In genomic region chr15:90211440-90212168, GRCh38 we compare ENCODE assay signal across 9 cellular contexts. TPM values are rescaled to one million over a fixed set of nuclear protein-coding genes. Genes with fewer than 3 reads are reported as not detected.
DNase-seq lines count a peak whose midpoint lies in the region; ATAC-seq and TF ChIP-seq lines count a peak whose summit lies in the region.
"Had no signal": no experiment of that assay in that cellular context is flagged by ENCODE, and none has a peak within 500 bp of the region (broad histone marks: within the 10 kb centered on the region; RNA-seq: fewer than 3 reads in every experiment).

No MANE protein-coding gene starts in this region.

- TF ChIP-seq CTCF in lower lobe of right lung (IDR thresholded peaks at IDR 0.05) (no peak), upper lobe of right lung (IDR thresholded peaks at IDR 0.05) (no peak), mesothelial cell of epicardium (IDR thresholded peaks at IDR 0.05; ENCODE audit: unreplicated experiment) (no peak)

- no peak overlapping the region for H3K4me3 Mint-ChIP-seq in mesothelial cell of epicardium

- DNase-seq in M059J (ENCODE audit: low read depth) (peak; percentile 68), dedifferentiated amniotic fluid mesenchymal stem cell (ENCODE audit: extremely low spot score) (peak; percentile 29), lower lobe of right lung (no peak), upper lobe of right lung (no peak), NCI-H2227 treated with DMSO at 0.1 percent for 48 hours (lab: John Stamatoyannopoulos, UW) (no peak), MV-4-11 (lab: John Stamatoyannopoulos, UW) (no peak), mesothelial cell of epicardium (ENCODE audit: low spot score in 2 of 2, unreplicated experiment in 2 of 2) (no peak)

- peak; percentile 44 to 51 for ATAC-seq in lower lobe of right lung
- peak; percentile 53 for ATAC-seq in upper lobe of right lung
- ATAC-seq in GM18502 (IDR thresholded peaks at IDR 0.05; ENCODE audit: poor library complexity, unreplicated experiment): no peak

- H3K4me3 ChIP-seq in lower lobe of right lung (no peak overlapping the region), upper lobe of right lung (no peak overlapping the region)

- no peak overlapping the region for H3K27ac Mint-ChIP-seq in mesothelial cell of epicardium

- no peaks in the 10 kb centered on the region for H3K27me3 Mint-ChIP-seq in mesothelial cell of epicardium (ENCODE audit: low read depth)

- H3K4me1 ChIP-seq in lower lobe of right lung (peaks cover 48% of the 10 kb centered on the region), upper lobe of right lung (peaks cover 21% of the 10 kb centered on the region)

- H3K27me3 ChIP-seq in lower lobe of right lung (ENCODE audit: low read depth) (no peaks in the 10 kb centered on the region), upper lobe of right lung (no peaks in the 10 kb centered on the region)

- H3K9me3 Mint-ChIP-seq in mesothelial cell of epicardium: no peaks in the 10 kb centered on the region

- peaks cover 17% of the 10 kb centered on the region for H3K36me3 ChIP-seq in lower lobe of right lung
- peaks cover 4% of the 10 kb centered on the region for H3K36me3 ChIP-seq in upper lobe of right lung

- peak overlapping the region; percentile 36 for H3K27ac ChIP-seq in lower lobe of right lung
- no peak overlapping the region for H3K27ac ChIP-seq in upper lobe of right lung

- intact Hi-C loops in lower lobe of right lung (cut with DNase I) (no loop called here), upper lobe of right lung (cut with DNase I) (no loop called here)

- peaks cover 7% of the 10 kb centered on the region for H3K36me3 Mint-ChIP-seq in mesothelial cell of epicardium

- H3K4me1 Mint-ChIP-seq in mesothelial cell of epicardium: peaks cover 6% of the 10 kb centered on the region

- no peaks in the 10 kb centered on the region for H3K9me3 ChIP-seq in lower lobe of right lung
- H3K9me3 ChIP-seq in upper lobe of right lung: no peaks in the 10 kb centered on the region

RNA-seq across cellular contexts. Expression of gene SEMA4B, which starts 10.5 kb away (rescaled TPM):
- 12.4 and 27.2 TPM in 2 replicates for total RNA-seq in M059J (2014; rRNA removed; shearing (Covaris generic))
- total RNA-seq in lower lobe of right lung (48.1 TPM), upper lobe of right lung (48.7 TPM), mesothelial cell of epicardium (32.3 to 37.7 TPM (median 35.4 TPM) in 3 replicates)

RNA-seq across cellular contexts. Expression of gene CIB1, which starts 22.1 kb away (rescaled TPM):
- 45.1 and 51.4 TPM in 2 replicates for total RNA-seq in M059J (2014; rRNA removed; shearing (Covaris generic))
- total RNA-seq in lower lobe of right lung (80.8 TPM), upper lobe of right lung (62.8 TPM), mesothelial cell of epicardium (16.9 to 18.1 TPM (median 17.6 TPM) in 3 replicates)

RNA-seq across cellular contexts. Expression of gene GDPGP1, which starts 22.4 kb away (rescaled TPM):
- 3.5 and 11.2 TPM in 2 replicates for total RNA-seq in M059J (2014; rRNA removed; shearing (Covaris generic))
- total RNA-seq in lower lobe of right lung: 13.1 TPM
- total RNA-seq in upper lobe of right lung: 11.2 TPM
- total RNA-seq in mesothelial cell of epicardium: 8.0 to 9.2 TPM (median 8.4 TPM) in 3 replicates

RNA-seq across cellular contexts. Expression of gene TTLL13, which starts 37.8 kb away (rescaled TPM):
- total RNA-seq in M059J (2014; rRNA removed; shearing (Covaris generic)): 0.42 TPM in 1 of 2 replicates, not detected in the other
- total RNA-seq in lower lobe of right lung: not detected
- total RNA-seq in upper lobe of right lung: not detected
- total RNA-seq in mesothelial cell of epicardium: 0.33 to 0.77 TPM (median 0.47 TPM) in 3 replicates
- total RNA-seq: skeletal muscle tissue had no signal

RNA-seq across cellular contexts. Expression of gene NGRN, which starts 53.9 kb away (rescaled TPM):
- 101 and 125 TPM in 2 replicates for total RNA-seq in M059J (2014; rRNA removed; shearing (Covaris generic))
- total RNA-seq in lower lobe of right lung (73.4 TPM), upper lobe of right lung (75.0 TPM), mesothelial cell of epicardium (91.9 to 93.4 TPM (median 92.8 TPM) in 3 replicates)

Comparison
In these comparisons a context has a peak if more than half of its experiments do, and no peak if none do; other contexts are left out.
1. DNase-seq: peak in M059J (single experiment) and dedifferentiated amniotic fluid mesenchymal stem cell (single experiment); none in lower lobe of right lung (single experiment), upper lobe of right lung (single experiment), NCI-H2227 treated with DMSO at 0.1 percent for 48 hours (single experiment), MV-4-11 (single experiment) and mesothelial cell of epicardium (0 of 2).